In the genomic region with DNA sequence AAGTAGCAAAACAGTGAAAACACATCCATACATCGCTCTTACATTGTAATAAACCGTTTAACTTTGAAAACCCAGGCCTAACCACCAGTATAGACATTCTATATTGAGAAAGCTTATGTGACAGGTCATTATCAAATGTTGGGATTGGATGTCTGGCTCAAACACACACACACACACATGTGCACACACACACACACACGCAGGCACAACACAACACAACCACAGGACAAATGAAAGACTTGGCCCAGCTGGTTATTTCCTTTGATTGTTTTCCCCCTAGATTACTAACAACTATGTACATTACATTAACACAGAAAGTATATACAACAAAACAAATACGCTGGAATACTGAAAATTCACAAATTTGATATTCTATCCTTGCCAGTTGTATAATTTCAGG, we compare ENCODE assay signal across 12 cellular contexts.
A peak's percentile ranks its signal among the peaks of the same experiment; 100 is the strongest.
DNase-seq lines count a peak whose midpoint lies in the region; ATAC-seq and TF ChIP-seq lines count a peak whose summit lies in the region.
"Had no signal": no experiment of that assay in that cellular context is flagged by ENCODE, and none has a peak within 500 bp of the region (broad histone marks: within the 10 kb centered on the region; RNA-seq: fewer than 3 reads in every experiment).

No MANE protein-coding gene starts in this region.

- H3K4me1 ChIP-seq in right cardiac atrium (ENCODE audit: control insufficient read depth, insufficient read depth, low read length) (peaks cover 8% of the 10 kb centered on the region), mesenchymal stem cell (ENCODE audit: control insufficient read depth, insufficient read depth, low read depth, low read length) (peaks cover 2% of the 10 kb centered on the region)

- H3K23ac ChIP-seq in mesenchymal stem cell (ENCODE audit: low read length in 2 of 2) = no peak overlapping the region

- ATAC-seq in right cardiac atrium = no peak
- no peak for ATAC-seq in stimulated activated naive CD8-positive, alpha-beta T cell treated with anti-CD3 and anti-CD28 coated beads, Interleukin-15, Interleukin-2, amounts not matched to agents 100 U/mL and 50 U/mL, for 24 hours
- no peak for ATAC-seq in HG03378 (IDR thresholded peaks at IDR 0.05; ENCODE audit: unreplicated experiment)
- ATAC-seq: activated CD8-positive, alpha-beta T cell treated with anti-CD3 and anti-CD28 coated beads, Interleukin-2, amount 10 ng/mL, durations not matched to agents 7 days and 5 days; activated naive CD8-positive, alpha-beta T cell treated with anti-CD3 and anti-CD28 coated beads, Interleukin-2, amount 50 U/mL, for 24 hours; T-cell had no signal

- peaks cover 2% of the 10 kb centered on the region for H3K79me1 ChIP-seq in mesenchymal stem cell (replicated peaks; ENCODE audit: low read length, poor library complexity, severe bottlenecking)

- H2AK5ac ChIP-seq in mesenchymal stem cell (ENCODE audit: low read length, severe bottlenecking) = no peak overlapping the region

- no peak overlapping the region for H2BK5ac ChIP-seq in mesenchymal stem cell (ENCODE audit: low read depth, low read length, poor library complexity, severe bottlenecking)

- no peak overlapping the region for H2BK12ac ChIP-seq in mesenchymal stem cell (ENCODE audit: low read length in 2 of 2)

- H2AFZ ChIP-seq in mesenchymal stem cell (ENCODE audit: low read depth, low read length) = no peak overlapping the region

- no peak overlapping the region for H3K4me3 ChIP-seq in right cardiac atrium (ENCODE audit: low read length)
- H3K4me3 ChIP-seq in cardiac fibroblast (replicated peaks in 1 of 2; ENCODE audit: low read depth in 2 of 2, low read length in 2 of 2) = peak overlapping the region; percentile 31 to 35
- peak overlapping the region in 1 of 2 experiments; percentile 86 for H3K4me3 ChIP-seq in mesenchymal stem cell (ENCODE audit: insufficient read depth in 1 of 2, low read depth in 1 of 2, low read length in 2 of 2)

- no peak overlapping the region for H4K8ac ChIP-seq in mesenchymal stem cell (ENCODE audit: low read length)

- peak overlapping the region; percentile 93 for H3K9ac ChIP-seq in mesenchymal stem cell (ENCODE audit: low read length)

- 64% methylated on average over 4 of the region's 4 CpGs for WGBS in right cardiac atrium
- WGBS in mesenchymal stem cell = 77% methylated on average over 2 of the region's 4 CpGs

- no peak overlapping the region for H3K18ac ChIP-seq in mesenchymal stem cell (ENCODE audit: low read depth in 1 of 2, low read length in 2 of 2)

- intact Hi-C loops in right cardiac atrium (cut with DNase I) (loop anchor here in 1 of 4 donors (5.0 to 10.0 kb wide), 2 partner anchors 75 to 83 kb away; no protein-coding TSS in a partner anchor), cardiac septum (cut with DNase I) (loop anchor here (2.0 to 5.0 kb wide), 3 partner anchors 55 to 199 kb away; no protein-coding TSS in a partner anchor)

- no peaks in the 10 kb centered on the region for H3K36me3 ChIP-seq in mesenchymal stem cell (ENCODE audit: control insufficient read depth in 1 of 2, insufficient read depth in 2 of 2, low read depth in 1 of 2, low read length in 2 of 2)

- H3K4ac ChIP-seq in mesenchymal stem cell (ENCODE audit: low read depth in 1 of 2, low read length in 2 of 2) = no peak overlapping the region

- no peak overlapping the region for H2BK15ac ChIP-seq in mesenchymal stem cell (ENCODE audit: low read depth, poor library complexity, severe bottlenecking)

- H2BK120ac ChIP-seq in mesenchymal stem cell (ENCODE audit: low read depth, low read length) = no peak overlapping the region

- no peaks in the 10 kb centered on the region for H3K27me3 ChIP-seq in right cardiac atrium (ENCODE audit: control insufficient read depth, insufficient read depth)
- no peaks in the 10 kb centered on the region for H3K27me3 ChIP-seq in mesenchymal stem cell (ENCODE audit: control insufficient read depth in 1 of 2, insufficient read depth in 1 of 2, low read length in 2 of 2)

- H3K9me3 ChIP-seq in right cardiac atrium (ENCODE audit: control insufficient read depth, low read length) (no peaks in the 10 kb centered on the region), mesenchymal stem cell (ENCODE audit: control insufficient read depth, low read length) (no peaks in the 10 kb centered on the region)

- peak overlapping the region; percentile 30 for H3K27ac ChIP-seq in right cardiac atrium (ENCODE audit: low read length)
- peak overlapping the region; percentile 7 for H3K27ac ChIP-seq in mesenchymal stem cell (ENCODE audit: low read length, poor library complexity, severe bottlenecking)

- TF ChIP-seq CTCF in cardiac fibroblast (IDR thresholded peaks at IDR 0.05; ENCODE audit: low read depth, low read length) = no peak

- no peak for DNase-seq in right cardiac atrium
- DNase-seq in cardiac septum (ENCODE audit: low spot score) = no peak
- peak; percentile 18 to 19 for DNase-seq in cardiac fibroblast (ENCODE audit: low read depth in 2 of 2)
- DNase-seq in mesenchymal stem cell = peak; percentile 17
- DNase-seq in NCI-H345 (lab: John Stamatoyannopoulos, UW) = no peak
- no peak for DNase-seq in stimulated activated naive CD8-positive, alpha-beta T cell treated with anti-CD3 and anti-CD28 coated beads, Interleukin-15, Interleukin-2, amounts not matched to agents 100 U/mL and 50 U/mL, for 24 hours
- no peak for DNase-seq in iPS-NIHi11 (ENCODE audit: low spot score)
- DNase-seq: activated CD8-positive, alpha-beta T cell treated with anti-CD3 and anti-CD28 coated beads, Interleukin-2, amount 10 ng/mL, durations not matched to agents 7 days and 5 days; activated naive CD8-positive, alpha-beta T cell treated with anti-CD3 and anti-CD28 coated beads, Interleukin-2, amount 50 U/mL, for 24 hours; NCI-H510A treated with DMSO at 0.1 percent for 48 hours; T-cell had no signal

- peak overlapping the region; percentile 54 for H3K4me2 ChIP-seq in mesenchymal stem cell (ENCODE audit: low read length, poor library complexity, severe bottlenecking)

- no peak overlapping the region for H4K91ac ChIP-seq in mesenchymal stem cell (ENCODE audit: low read length)

- no peak overlapping the region for H3K14ac ChIP-seq in mesenchymal stem cell (ENCODE audit: low read length in 2 of 2)

Comparison
In these comparisons a context has a peak if more than half of its experiments do, and no peak if none do; other contexts are left out.
1. DNase-seq: peak in cardiac fibroblast (2 of 2) and mesenchymal stem cell (single experiment); none in right cardiac atrium (0 of 3), cardiac septum (single experiment), NCI-H345 (single experiment), stimulated activated naive CD8-positive, alpha-beta T cell treated with anti-CD3 and anti-CD28 coated beads, Interleukin-15, Interleukin-2, amounts not matched to agents 100 U/mL and 50 U/mL, for 24 hours (single experiment) and iPS-NIHi11 (single experiment).